ENCODE assay signal across 20 cellular contexts in genomic region chr7:17033245-17033644, GRCh38.
"Had no signal": no experiment of that assay in that cellular context is flagged by ENCODE, and none has a peak within 500 bp of the region (broad histone marks: within the 10 kb centered on the region; RNA-seq: fewer than 3 reads in every experiment).

No MANE protein-coding gene starts in this region.

- H3K4me1 ChIP-seq: gastrocnemius medialis had no signal

- H3K27me3 ChIP-seq: brain microvascular endothelial cell, gastrocnemius medialis, tibial nerve had no signal

- DNase-seq: activated CD4-positive, alpha-beta T cell treated with anti-CD3 and anti-CD28 coated beads, Interleukin-2, amount 10 ng/mL, durations not matched to agents 7 days and 5 days; activated CD8-positive, alpha-beta T cell treated with anti-CD3 and anti-CD28 coated beads, Interleukin-2, amount 10 ng/mL, durations not matched to agents 7 days and 5 days; activated naive CD4-positive, alpha-beta T cell treated with anti-CD3 and anti-CD28 coated beads, Interleukin-2, amount 10 ng/mL, durations not matched to agents 7 days and 5 days; activated naive CD8-positive, alpha-beta T cell treated with anti-CD3 and anti-CD28 coated beads, Interleukin-2, amount 50 U/mL, for 24 hours; activated T-cell treated with anti-CD3 and anti-CD28 coated beads, Interleukin-2, amount 50 U/mL, for 24 hours; anterior cingulate cortex; brain microvascular endothelial cell; central memory CD4-positive, alpha-beta T cell; erythroblast; gastrocnemius medialis; left ventricle myocardium superior; mesendoderm; stimulated activated CD8-positive, alpha-beta memory T cell treated with anti-CD3 and anti-CD28 coated beads, Interleukin-4, amount 100 ng/mL, for 48 hours; stimulated activated naive CD4-positive, alpha-beta T cell treated with Interleukin-2 at 50 U/mL for 16 hours; T-helper 1 cell; T1000 had no signal

- H3K27ac ChIP-seq: brain microvascular endothelial cell, coronary artery, gastrocnemius medialis, tibial nerve had no signal

- H3K36me3 ChIP-seq: brain microvascular endothelial cell, gastrocnemius medialis, tibial nerve had no signal

- ATAC-seq: activated CD4-positive, CD25-positive, alpha-beta regulatory T cell treated with anti-CD3 and anti-CD28 coated beads, Interleukin-2, amount 50 U/mL, for 24 hours; activated CD8-positive, alpha-beta T cell treated with anti-CD3 and anti-CD28 coated beads, Interleukin-2, amount 10 ng/mL, durations not matched to agents 7 days and 5 days; activated naive CD8-positive, alpha-beta T cell treated with anti-CD3 and anti-CD28 coated beads, Interleukin-2, amount 50 U/mL, for 24 hours; gastrocnemius medialis; left ventricle myocardium superior had no signal

- FAIRE-seq: endometrium had no signal

- H3K9me3 ChIP-seq: gastrocnemius medialis had no signal

- H3K4me3 ChIP-seq: coronary artery, gastrocnemius medialis, tibial nerve had no signal
